31 cellular contexts compared by ENCODE assay signal in the genomic region with DNA sequence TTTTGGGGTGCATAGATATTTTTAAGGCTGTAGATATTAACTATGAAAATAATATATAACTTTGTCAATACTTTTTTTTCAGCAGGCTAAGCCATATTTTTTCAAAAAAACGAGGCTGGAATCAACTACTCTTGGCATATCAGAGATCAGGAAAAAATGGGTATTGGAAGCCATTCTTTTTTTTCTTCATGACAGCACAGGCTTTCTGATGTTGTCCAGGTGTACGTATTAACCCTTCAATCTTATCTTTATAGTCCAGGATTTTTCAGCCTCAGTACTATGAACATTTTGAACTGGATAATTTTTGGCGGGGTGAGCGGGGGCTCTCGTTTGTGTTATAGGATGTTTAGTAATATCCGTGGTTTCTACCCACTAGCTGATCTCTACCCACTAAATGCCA. TPM values are rescaled to one million over a fixed set of nuclear protein-coding genes. Genes with fewer than 3 reads are reported as not detected.
DNase-seq lines count a peak whose midpoint lies in the region; ATAC-seq and TF ChIP-seq lines count a peak whose summit lies in the region.
"Had no signal": no experiment of that assay in that cellular context is flagged by ENCODE, and none has a peak within 500 bp of the region (broad histone marks: within the 10 kb centered on the region; RNA-seq: fewer than 3 reads in every experiment).

No MANE protein-coding gene starts in this region.

- no peaks in the 10 kb centered on the region for H3K9me3 Mint-ChIP-seq in T-helper 2 cell treated with Interferon-gamma antibody and Interleukin-4, amounts not matched to agents 5 μg/mL and 100 μg/mL, for 36 hours
- H3K9me3 Mint-ChIP-seq in central memory CD8-positive, alpha-beta T cell: no peaks in the 10 kb centered on the region
- no peaks in the 10 kb centered on the region for H3K9me3 Mint-ChIP-seq in stimulated activated naive B cell treated with anti-CD40 and anti-IgM and Interleukin-4, amounts not matched to agents 10 μg/mL and 1 μg/mL and 100 μg/mL, for 72 hours
- H3K9me3 Mint-ChIP-seq: mesothelial cell of epicardium had no signal

- no peak overlapping the region for H2AFZ ChIP-seq in mammary epithelial cell (ENCODE audit: low read depth, low read length)
- H2AFZ ChIP-seq: parathyroid adenoma had no signal

- DNase-seq in T-helper 2 cell treated with Interferon-gamma antibody and Interleukin-4, amounts not matched to agents 5 μg/mL and 100 μg/mL, for 36 hours (ENCODE audit: low spot score): no peak
- DNase-seq in T-helper 2 cell (no peak), mammary epithelial cell (no peak)
- no peak for DNase-seq in central memory CD8-positive, alpha-beta T cell (ENCODE audit: low spot score in 2 of 2)
- DNase-seq in stimulated activated naive B cell treated with anti-CD40 and anti-IgM and Interleukin-4, amounts not matched to agents 10 μg/mL and 1 μg/mL and 100 μg/mL, for 72 hours: no peak
- no peak for DNase-seq in stimulated activated naive CD4-positive, alpha-beta T cell treated with Interleukin-2 at 50 U/mL for 16 hours (lab: John Stamatoyannopoulos, UW)
- DNase-seq: 8988T; activated CD4-positive, alpha-beta T cell treated with anti-CD3 and anti-CD28 coated beads, Interleukin-2, amount 50 U/mL, for 48 hours; amygdala; Caco-2; colonic mucosa; DMS79; gastrocnemius medialis; hypothalamus; left ventricle myocardium superior; NCI-H2029 treated with DMSO at 0.1 percent for 48 hours; NCI-H345; NCI-H82; right lobe of liver; stimulated activated CD4-positive, alpha-beta T cell treated with anti-CD3 and anti-CD28 coated beads, Interleukin-12 subunit alpha, Interleukin-12 subunit beta, amount 100 ng/mL, for 4 hours; stimulated activated CD4-positive, alpha-beta T cell treated with anti-CD3 and anti-CD28 coated beads, Interleukin-4, amount 100 ng/mL, for 24 hours; stomach; T1000; tibial artery had no signal

- no TSS peak for BruUV-seq in mammary epithelial cell (replicated peaks; lab: Mats Ljungman, UMichigan)

- no peak for ATAC-seq in central memory CD8-positive, alpha-beta T cell (replicated peaks; ENCODE audit: extremely low read depth, poor library complexity, severe bottlenecking)
- ATAC-seq in stimulated activated naive B cell treated with anti-CD40 and anti-IgM and Interleukin-4, amounts not matched to agents 10 μg/mL and 1 μg/mL and 100 μg/mL, for 72 hours (replicated peaks): no peak
- no peak for ATAC-seq in GM21723 (IDR thresholded peaks at IDR 0.05; ENCODE audit: unreplicated experiment)
- ATAC-seq: gastrocnemius medialis, HepG2, left ventricle myocardium superior had no signal

- H3K9me3 ChIP-seq in KOPT-K1 (ENCODE audit: insufficient read depth, low read length, poor library complexity, severe bottlenecking) (no peaks in the 10 kb centered on the region), mammary epithelial cell (replicated peaks; ENCODE audit: insufficient read depth, low read length) (no peaks in the 10 kb centered on the region)
- H3K9me3 ChIP-seq: breast epithelium, Caco-2, colonic mucosa, gastrocnemius medialis, HAP-1, right lobe of liver, stomach, tibial artery had no signal

- CTCF ChIA-PET in mammary epithelial cell (lab: Charles Lee; ENCODE audit: low non-redundant PET): no interaction called here

- H3K4me3 ChIP-seq in mammary epithelial cell (replicated peaks in 1 of 3; ENCODE audit: insufficient read depth in 1 of 3, low read depth in 2 of 3, low read length in 3 of 3): no peak overlapping the region
- H3K4me3 ChIP-seq: breast epithelium, colonic mucosa, gastrocnemius medialis, HAP-1, right lobe of liver, stomach, tibial artery had no signal

- H3K27ac ChIP-seq in KOPT-K1 (ENCODE audit: low read depth, low read length, poor library complexity, severe bottlenecking) (peak overlapping the region; percentile 64), mammary epithelial cell (ENCODE audit: insufficient read depth, low read depth, low read length) (no peak overlapping the region)
- H3K27ac ChIP-seq: breast epithelium, colonic mucosa, parathyroid adenoma, right lobe of liver, stomach, tibial artery had no signal

- peaks cover 55% of the 10 kb centered on the region for H3K4me1 Mint-ChIP-seq in T-helper 2 cell treated with Interferon-gamma antibody and Interleukin-4, amounts not matched to agents 5 μg/mL and 100 μg/mL, for 36 hours (ENCODE audit: low read depth)
- H3K4me1 Mint-ChIP-seq in central memory CD8-positive, alpha-beta T cell: peaks cover 88% of the 10 kb centered on the region
- peaks cover 48 to 85% of the 10 kb centered on the region in 2 donors for H3K4me1 Mint-ChIP-seq in stimulated activated naive B cell treated with anti-CD40 and anti-IgM and Interleukin-4, amounts not matched to agents 10 μg/mL and 1 μg/mL and 100 μg/mL, for 72 hours

- no peaks in the 10 kb centered on the region for H3K36me3 ChIP-seq in KOPT-K1 (ENCODE audit: insufficient read depth, low read length)
- no peaks in the 10 kb centered on the region for H3K36me3 ChIP-seq in mammary epithelial cell (ENCODE audit: insufficient read depth, low read length)
- H3K36me3 ChIP-seq: breast epithelium, colonic mucosa, gastrocnemius medialis, HAP-1, right lobe of liver, stomach, tibial artery had no signal

- intact Hi-C loops in mammary epithelial cell (cut with micrococcal nuclease): no loop called here

- peaks cover 11% of the 10 kb centered on the region for H3K36me3 Mint-ChIP-seq in T-helper 2 cell treated with Interferon-gamma antibody and Interleukin-4, amounts not matched to agents 5 μg/mL and 100 μg/mL, for 36 hours (ENCODE audit: low read depth)
- H3K36me3 Mint-ChIP-seq in central memory CD8-positive, alpha-beta T cell (ENCODE audit: insufficient read depth): peaks cover 11% of the 10 kb centered on the region
- peaks cover 12 to 27% of the 10 kb centered on the region in 2 donors for H3K36me3 Mint-ChIP-seq in stimulated activated naive B cell treated with anti-CD40 and anti-IgM and Interleukin-4, amounts not matched to agents 10 μg/mL and 1 μg/mL and 100 μg/mL, for 72 hours
- H3K36me3 Mint-ChIP-seq: mesothelial cell of epicardium had no signal

- no peaks in the 10 kb centered on the region for H3K27me3 Mint-ChIP-seq in T-helper 2 cell treated with Interferon-gamma antibody and Interleukin-4, amounts not matched to agents 5 μg/mL and 100 μg/mL, for 36 hours (ENCODE audit: low read depth)
- H3K27me3 Mint-ChIP-seq in central memory CD8-positive, alpha-beta T cell: no peaks in the 10 kb centered on the region
- no peaks in the 10 kb centered on the region for H3K27me3 Mint-ChIP-seq in stimulated activated naive B cell treated with anti-CD40 and anti-IgM and Interleukin-4, amounts not matched to agents 10 μg/mL and 1 μg/mL and 100 μg/mL, for 72 hours

- dilution Hi-C loops in mammary epithelial cell (cut with HindIII; ENCODE audit: low sequenced_read_pairs): no loop called here

- no peak overlapping the region for H3K27ac Mint-ChIP-seq in T-helper 2 cell treated with Interferon-gamma antibody and Interleukin-4, amounts not matched to agents 5 μg/mL and 100 μg/mL, for 36 hours
- H3K27ac Mint-ChIP-seq in central memory CD8-positive, alpha-beta T cell (ENCODE audit: low read depth): peak overlapping the region; percentile 30
- peak overlapping the region; percentile 79 for H3K27ac Mint-ChIP-seq in stimulated activated naive B cell treated with anti-CD40 and anti-IgM and Interleukin-4, amounts not matched to agents 10 μg/mL and 1 μg/mL and 100 μg/mL, for 72 hours
- H3K27ac Mint-ChIP-seq: mesothelial cell of epicardium had no signal

- no peak overlapping the region for H3K4me2 ChIP-seq in mammary epithelial cell (ENCODE audit: insufficient read depth, low read depth, low read length)

- H3K79me2 ChIP-seq in mammary epithelial cell (ENCODE audit: insufficient read depth, low read length): no peaks in the 10 kb centered on the region
- H3K79me2 ChIP-seq: parathyroid adenoma had no signal

- H3K27me3 ChIP-seq in mammary epithelial cell (ENCODE audit: insufficient read depth, low read length): no peaks in the 10 kb centered on the region
- H3K27me3 ChIP-seq: breast epithelium, colonic mucosa, gastrocnemius medialis, right lobe of liver, stomach, tibial artery had no signal

- TF ChIP-seq CTCF in mammary epithelial cell (conservative IDR thresholded peaks at IDR 0.05 in 1 of 2, IDR thresholded peaks at IDR 0.05 in 1 of 2; ENCODE audit: extremely low read depth in 1 of 2, insufficient read depth in 1 of 2, low read depth in 1 of 2, low read length in 2 of 2): no peak

- H3K4me1 ChIP-seq in mammary epithelial cell (ENCODE audit: insufficient read depth, low read length): no peaks in the 10 kb centered on the region
- H3K4me1 ChIP-seq: breast epithelium, Caco-2, colonic mucosa, parathyroid adenoma, right lobe of liver, tibial artery had no signal

- WGBS in mammary epithelial cell (ENCODE audit: low coverage, missing lambda C conversion rate): 56% methylated on average over 6 of the region's 6 CpGs

- in situ Hi-C loops in mammary epithelial cell (cut with MboI; ENCODE audit: low sequenced_read_pairs in 2 of 2): no loop called here

- no peaks in the 10 kb centered on the region for H4K20me1 ChIP-seq in mammary epithelial cell (ENCODE audit: insufficient read depth, low read length)

- H3K4me3 Mint-ChIP-seq in T-helper 2 cell treated with Interferon-gamma antibody and Interleukin-4, amounts not matched to agents 5 μg/mL and 100 μg/mL, for 36 hours: peak overlapping the region; percentile 55
- peak overlapping the region; percentile 62 for H3K4me3 Mint-ChIP-seq in central memory CD8-positive, alpha-beta T cell
- peak overlapping the region; percentile 47 to 68 for H3K4me3 Mint-ChIP-seq in stimulated activated naive B cell treated with anti-CD40 and anti-IgM and Interleukin-4, amounts not matched to agents 10 μg/mL and 1 μg/mL and 100 μg/mL, for 72 hours
- H3K4me3 Mint-ChIP-seq: mesothelial cell of epicardium had no signal

- H3K9ac ChIP-seq in mammary epithelial cell (ENCODE audit: insufficient read depth, low read length): no peak overlapping the region
- H3K9ac ChIP-seq: parathyroid adenoma had no signal

RNA-seq across cellular contexts. Expression of gene PLCL2, which starts 51.9 kb away (rescaled TPM):
- total RNA-seq in mammary epithelial cell: under 1 TPM; 0.28 to 0.33 TPM
- polyA plus RNA-seq in mammary epithelial cell: 0.15 TPM
- polyA minus RNA-seq in mammary epithelial cell: not detected
- total RNA-seq: HepG2 had no signal
- polyA plus RNA-seq: HepG2 had no signal
